8 cellular contexts compared by ENCODE assay signal in the genomic region with DNA sequence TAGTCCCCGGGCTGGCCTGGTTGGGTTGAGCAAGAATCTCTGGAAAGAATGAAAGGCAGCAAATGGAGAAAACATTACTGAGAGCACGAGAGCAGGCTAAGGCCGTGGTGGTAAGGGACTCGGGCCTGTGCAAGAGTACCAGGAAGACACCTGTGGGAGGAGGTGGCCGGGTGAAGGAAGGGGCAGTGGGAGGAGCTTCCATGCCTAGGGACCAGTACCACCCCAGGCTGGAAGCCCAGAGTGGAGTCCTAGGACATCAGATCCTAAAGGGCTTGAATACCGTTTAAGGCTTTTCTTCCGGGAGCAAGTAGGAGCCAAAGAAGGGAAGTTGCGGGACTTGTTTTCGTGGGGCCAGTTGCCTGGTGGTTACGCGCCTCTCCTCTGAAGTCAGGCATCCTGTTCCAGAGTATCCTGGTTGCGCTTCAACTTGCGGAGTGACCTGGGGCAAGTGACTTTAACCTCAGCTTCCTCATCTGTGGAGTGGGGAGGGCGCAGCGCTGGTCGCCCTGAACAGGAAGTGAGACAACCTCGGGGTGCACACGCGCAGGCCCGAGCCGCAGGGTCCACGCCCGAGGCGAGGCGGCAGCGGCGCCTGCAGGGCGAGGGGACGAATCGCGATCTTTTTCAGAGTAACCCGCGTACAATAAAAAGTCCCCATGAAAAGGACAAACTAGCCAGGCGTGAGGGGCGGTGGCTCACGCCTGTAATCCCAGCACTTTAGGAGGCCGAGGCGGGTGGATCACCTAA. TPM values are rescaled to one million over a fixed set of nuclear protein-coding genes. Genes with fewer than 3 reads are reported as not detected.
DNase-seq lines count a peak whose midpoint lies in the region; ATAC-seq and TF ChIP-seq lines count a peak whose summit lies in the region.

No MANE protein-coding gene starts in this region.

- no peaks in the 10 kb centered on the region for H3K9me3 Mint-ChIP-seq in chondrocyte (ENCODE audit: low read depth)

- H3K36me3 ChIP-seq in A673 (ENCODE audit: insufficient read depth, low read length, poor library complexity, severe bottlenecking), result peaks cover 2% of the 10 kb centered on the region

- H3K4me1 Mint-ChIP-seq in chondrocyte (ENCODE audit: low read depth), result peaks cover 37% of the 10 kb centered on the region

- intact Hi-C loops in A673 (cut with micrococcal nuclease; ENCODE audit: unreplicated experiment) (no loop called here), left colon (cut with DNase I, micrococcal nuclease) (no loop called here)

- H3K36me3 Mint-ChIP-seq in chondrocyte (ENCODE audit: low read depth), result peaks cover 8% of the 10 kb centered on the region

- H3K4me3 Mint-ChIP-seq in chondrocyte (ENCODE audit: unreplicated experiment), result peak overlapping the region; percentile 92

- DNase-seq in A673 (ENCODE audit: low spot score) (peak; percentile 79), NCI-H2227 treated with DMSO at 0.1 percent for 48 hours (lab: John Stamatoyannopoulos, UW) (peak; percentile 63), chondrocyte (ENCODE audit: low spot score) (no peak), left colon (peak; percentile 90 to 92)
- peak; percentile 65 for DNase-seq in activated CD4-positive, alpha-beta T cell treated with anti-CD3 and anti-CD28 coated beads for 1 hour
- DNase-seq in stimulated activated CD4-positive, alpha-beta T cell treated with anti-CD3 and anti-CD28 coated beads, Interleukin-1b, Interleukin-23, amount 100 ng/mL, for 4 hours (ENCODE audit: low read depth in 2 of 2), result peak; percentile 54 to 64

- H3K4me3 ChIP-seq in A673 (ENCODE audit: low read depth, low read length, poor library complexity, severe bottlenecking), result peak overlapping the region; percentile 88

- TF ChIP-seq CTCF in A673 (conservative IDR thresholded peaks at IDR 0.05; ENCODE audit: low read depth, low read length), result peak; percentile 67
- TF ChIP-seq CTCF in chondrocyte (IDR thresholded peaks at IDR 0.05), result peak; percentile 88

- H3K4me1 ChIP-seq in A673 (ENCODE audit: insufficient read depth, low read length, poor library complexity, severe bottlenecking), result no peaks in the 10 kb centered on the region

- peak overlapping the region; percentile 96 for H3K27ac Mint-ChIP-seq in chondrocyte (ENCODE audit: unreplicated experiment)

- no peaks in the 10 kb centered on the region for H3K9me3 ChIP-seq in A673 (ENCODE audit: low read depth, low read length, poor library complexity, severe bottlenecking)

- ATAC-seq in GM18520 (IDR thresholded peaks at IDR 0.05; ENCODE audit: unreplicated experiment) (peak; percentile 60), HG03097 (IDR thresholded peaks at IDR 0.05; ENCODE audit: low FRiP score, unreplicated experiment) (peak; percentile 68), left colon (peak; percentile 77)

- no TSS peak for BruUV-seq in A673 (replicated peaks; lab: Mats Ljungman, UMichigan)

- CTCF ChIA-PET in A673 (lab: Charles Lee), result no interaction called here

- peak overlapping the region; percentile 92 for H3K27ac ChIP-seq in A673 (ENCODE audit: low read depth, low read length, poor library complexity, severe bottlenecking)

- H3K27me3 ChIP-seq in A673 (replicated peaks; ENCODE audit: insufficient read depth, low read depth, low read length, poor library complexity), result no peaks in the 10 kb centered on the region

- POLR2A ChIA-PET in A673 (lab: Charles Lee; ENCODE audit: low non-redundant PET), result no interaction called here

- H3K27me3 Mint-ChIP-seq in chondrocyte (ENCODE audit: low read depth), result no peaks in the 10 kb centered on the region

RNA-seq across cellular contexts. Expression of gene TPD52L2, which starts 1.1 kb away (rescaled TPM):
- total RNA-seq in A673 (2021) (80.1 and 89.9 TPM in 2 replicates), chondrocyte (102 to 141 TPM (median 138 TPM) in 3 replicates), left colon (10 to 100 TPM; 49.5 to 58.5 TPM)

RNA-seq across cellular contexts. Expression of gene ABHD16B, which starts 2.7 kb away (rescaled TPM):
- total RNA-seq in A673 (2021) (not detected in 2 replicates), chondrocyte (not detected in 3 replicates), left colon (not detected)

RNA-seq across cellular contexts. Expression of gene DNAJC5, which starts 31.0 kb away (rescaled TPM):
- total RNA-seq in A673 (2021), result 43.6 and 44.9 TPM in 2 replicates
- 44.2 to 46.6 TPM (median 45.1 TPM) in 3 replicates for total RNA-seq in chondrocyte
- 10 to 100 TPM; 55.3 to 79.4 TPM for total RNA-seq in left colon

RNA-seq across cellular contexts. Expression of gene ZBTB46, which starts 32.9 kb away (rescaled TPM):
- total RNA-seq in A673 (2021) (0.96 and 1.1 TPM in 2 replicates), chondrocyte (5.9 to 8.3 TPM (median 6.0 TPM) in 3 replicates), left colon (1 to 10 TPM; 3.0 to 5.6 TPM)
